Comparison of ENCODE assay signal across 1 cellular context in the genomic region with DNA sequence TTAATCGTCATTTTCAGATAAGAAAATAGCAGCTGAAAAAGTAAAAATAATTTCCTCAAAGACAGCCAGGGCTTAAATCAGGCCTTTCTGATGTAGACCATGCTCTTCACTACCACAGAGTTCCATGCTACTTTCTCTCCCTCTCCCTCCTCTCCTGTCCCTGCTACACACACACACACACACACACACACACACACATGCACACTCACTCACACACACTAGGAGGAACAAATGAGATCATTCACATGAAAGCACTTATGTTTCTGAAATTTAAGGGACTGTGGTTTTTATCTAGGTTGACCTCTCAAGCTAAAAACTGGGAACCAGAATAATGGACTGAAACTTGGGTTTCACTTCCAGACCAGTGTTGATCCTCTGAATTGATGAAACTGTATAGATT.
TF ChIP-seq lines count a peak whose summit lies in the region.

No MANE protein-coding gene starts in this region.

TF ChIP-seq in GM23338, 12 proteins besides CTCF, POLR2A, EP300 and RAD21:
- TF ChIP-seq, protein P1, sequence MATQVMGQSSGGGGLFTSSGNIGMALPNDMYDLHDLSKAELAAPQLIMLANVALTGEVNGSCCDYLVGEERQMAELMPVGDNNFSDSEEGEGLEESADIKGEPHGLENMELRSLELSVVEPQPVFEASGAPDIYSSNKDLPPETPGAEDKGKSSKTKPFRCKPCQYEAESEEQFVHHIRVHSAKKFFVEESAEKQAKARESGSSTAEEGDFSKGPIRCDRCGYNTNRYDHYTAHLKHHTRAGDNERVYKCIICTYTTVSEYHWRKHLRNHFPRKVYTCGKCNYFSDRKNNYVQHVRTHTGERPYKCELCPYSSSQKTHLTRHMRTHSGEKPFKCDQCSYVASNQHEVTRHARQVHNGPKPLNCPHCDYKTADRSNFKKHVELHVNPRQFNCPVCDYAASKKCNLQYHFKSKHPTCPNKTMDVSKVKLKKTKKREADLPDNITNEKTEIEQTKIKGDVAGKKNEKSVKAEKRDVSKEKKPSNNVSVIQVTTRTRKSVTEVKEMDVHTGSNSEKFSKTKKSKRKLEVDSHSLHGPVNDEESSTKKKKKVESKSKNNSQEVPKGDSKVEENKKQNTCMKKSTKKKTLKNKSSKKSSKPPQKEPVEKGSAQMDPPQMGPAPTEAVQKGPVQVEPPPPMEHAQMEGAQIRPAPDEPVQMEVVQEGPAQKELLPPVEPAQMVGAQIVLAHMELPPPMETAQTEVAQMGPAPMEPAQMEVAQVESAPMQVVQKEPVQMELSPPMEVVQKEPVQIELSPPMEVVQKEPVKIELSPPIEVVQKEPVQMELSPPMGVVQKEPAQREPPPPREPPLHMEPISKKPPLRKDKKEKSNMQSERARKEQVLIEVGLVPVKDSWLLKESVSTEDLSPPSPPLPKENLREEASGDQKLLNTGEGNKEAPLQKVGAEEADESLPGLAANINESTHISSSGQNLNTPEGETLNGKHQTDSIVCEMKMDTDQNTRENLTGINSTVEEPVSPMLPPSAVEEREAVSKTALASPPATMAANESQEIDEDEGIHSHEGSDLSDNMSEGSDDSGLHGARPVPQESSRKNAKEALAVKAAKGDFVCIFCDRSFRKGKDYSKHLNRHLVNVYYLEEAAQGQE (IDR thresholded peaks at IDR 0.05; ENCODE audit: unreplicated experiment) = no peak
- TF ChIP-seq ZNF331 (CRISPR knock-in tag; IDR thresholded peaks at IDR 0.05; ENCODE audit: low read depth) = no peak
- no peak for TF ChIP-seq JUNB (IDR thresholded peaks at IDR 0.05; ENCODE audit: unreplicated experiment)
- TF ChIP-seq, protein P2, sequence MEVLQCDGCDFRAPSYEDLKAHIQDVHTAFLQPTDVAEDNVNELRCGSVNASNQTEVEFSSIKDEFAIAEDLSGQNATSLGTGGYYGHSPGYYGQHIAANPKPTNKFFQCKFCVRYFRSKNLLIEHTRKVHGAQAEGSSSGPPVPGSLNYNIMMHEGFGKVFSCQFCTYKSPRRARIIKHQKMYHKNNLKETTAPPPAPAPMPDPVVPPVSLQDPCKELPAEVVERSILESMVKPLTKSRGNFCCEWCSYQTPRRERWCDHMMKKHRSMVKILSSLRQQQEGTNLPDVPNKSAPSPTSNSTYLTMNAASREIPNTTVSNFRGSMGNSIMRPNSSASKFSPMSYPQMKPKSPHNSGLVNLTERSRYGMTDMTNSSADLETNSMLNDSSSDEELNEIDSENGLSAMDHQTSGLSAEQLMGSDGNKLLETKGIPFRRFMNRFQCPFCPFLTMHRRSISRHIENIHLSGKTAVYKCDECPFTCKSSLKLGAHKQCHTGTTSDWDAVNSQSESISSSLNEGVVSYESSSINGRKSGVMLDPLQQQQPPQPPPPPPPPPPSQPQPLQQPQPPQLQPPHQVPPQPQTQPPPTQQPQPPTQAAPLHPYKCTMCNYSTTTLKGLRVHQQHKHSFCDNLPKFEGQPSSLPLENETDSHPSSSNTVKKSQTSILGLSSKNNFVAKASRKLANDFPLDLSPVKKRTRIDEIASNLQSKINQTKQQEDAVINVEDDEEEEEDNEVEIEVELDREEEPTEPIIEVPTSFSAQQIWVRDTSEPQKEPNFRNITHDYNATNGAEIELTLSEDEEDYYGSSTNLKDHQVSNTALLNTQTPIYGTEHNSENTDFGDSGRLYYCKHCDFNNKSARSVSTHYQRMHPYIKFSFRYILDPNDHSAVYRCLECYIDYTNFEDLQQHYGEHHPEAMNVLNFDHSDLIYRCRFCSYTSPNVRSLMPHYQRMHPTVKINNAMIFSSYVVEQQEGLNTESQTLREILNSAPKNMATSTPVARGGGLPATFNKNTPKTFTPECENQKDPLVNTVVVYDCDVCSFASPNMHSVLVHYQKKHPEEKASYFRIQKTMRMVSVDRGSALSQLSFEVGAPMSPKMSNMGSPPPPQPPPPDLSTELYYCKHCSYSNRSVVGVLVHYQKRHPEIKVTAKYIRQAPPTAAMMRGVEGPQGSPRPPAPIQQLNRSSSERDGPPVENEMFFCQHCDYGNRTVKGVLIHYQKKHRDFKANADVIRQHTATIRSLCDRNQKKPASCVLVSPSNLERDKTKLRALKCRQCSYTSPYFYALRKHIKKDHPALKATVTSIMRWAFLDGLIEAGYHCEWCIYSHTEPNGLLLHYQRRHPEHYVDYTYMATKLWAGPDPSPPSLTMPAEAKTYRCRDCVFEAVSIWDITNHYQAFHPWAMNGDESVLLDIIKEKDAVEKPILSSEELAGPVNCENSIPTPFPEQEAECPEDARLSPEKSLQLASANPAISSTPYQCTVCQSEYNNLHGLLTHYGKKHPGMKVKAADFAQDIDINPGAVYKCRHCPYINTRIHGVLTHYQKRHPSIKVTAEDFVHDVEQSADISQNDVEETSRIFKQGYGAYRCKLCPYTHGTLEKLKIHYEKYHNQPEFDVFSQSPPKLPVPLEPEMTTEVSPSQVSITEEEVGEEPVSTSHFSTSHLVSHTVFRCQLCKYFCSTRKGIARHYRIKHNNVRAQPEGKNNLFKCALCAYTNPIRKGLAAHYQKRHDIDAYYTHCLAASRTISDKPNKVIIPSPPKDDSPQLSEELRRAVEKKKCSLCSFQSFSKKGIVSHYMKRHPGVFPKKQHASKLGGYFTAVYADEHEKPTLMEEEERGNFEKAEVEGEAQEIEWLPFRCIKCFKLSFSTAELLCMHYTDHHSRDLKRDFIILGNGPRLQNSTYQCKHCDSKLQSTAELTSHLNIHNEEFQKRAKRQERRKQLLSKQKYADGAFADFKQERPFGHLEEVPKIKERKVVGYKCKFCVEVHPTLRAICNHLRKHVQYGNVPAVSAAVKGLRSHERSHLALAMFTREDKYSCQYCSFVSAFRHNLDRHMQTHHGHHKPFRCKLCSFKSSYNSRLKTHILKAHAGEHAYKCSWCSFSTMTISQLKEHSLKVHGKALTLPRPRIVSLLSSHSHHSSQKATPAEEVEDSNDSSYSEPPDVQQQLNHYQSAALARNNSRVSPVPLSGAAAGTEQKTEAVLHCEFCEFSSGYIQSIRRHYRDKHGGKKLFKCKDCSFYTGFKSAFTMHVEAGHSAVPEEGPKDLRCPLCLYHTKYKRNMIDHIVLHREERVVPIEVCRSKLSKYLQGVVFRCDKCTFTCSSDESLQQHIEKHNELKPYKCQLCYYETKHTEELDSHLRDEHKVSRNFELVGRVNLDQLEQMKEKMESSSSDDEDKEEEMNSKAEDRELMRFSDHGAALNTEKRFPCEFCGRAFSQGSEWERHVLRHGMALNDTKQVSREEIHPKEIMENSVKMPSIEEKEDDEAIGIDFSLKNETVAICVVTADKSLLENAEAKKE (CRISPR knock-in tag; IDR thresholded peaks at IDR 0.05) = no peak
- no peak for TF ChIP-seq EZH2 (IDR thresholded peaks at IDR 0.05; ENCODE audit: low read depth, unreplicated experiment)
- no peak for TF ChIP-seq NANOG (IDR thresholded peaks at IDR 0.05; ENCODE audit: borderline replicate concordance)
- TF ChIP-seq POLR2AphosphoS5 (IDR thresholded peaks at IDR 0.05; ENCODE audit: low read depth) = no peak
- TF ChIP-seq EZH2phosphoT487 (IDR thresholded peaks at IDR 0.05; ENCODE audit: unreplicated experiment) = no peak
- no peak for TF ChIP-seq STAT1 (IDR thresholded peaks at IDR 0.05; ENCODE audit: unreplicated experiment)
- TF ChIP-seq, protein P3, sequence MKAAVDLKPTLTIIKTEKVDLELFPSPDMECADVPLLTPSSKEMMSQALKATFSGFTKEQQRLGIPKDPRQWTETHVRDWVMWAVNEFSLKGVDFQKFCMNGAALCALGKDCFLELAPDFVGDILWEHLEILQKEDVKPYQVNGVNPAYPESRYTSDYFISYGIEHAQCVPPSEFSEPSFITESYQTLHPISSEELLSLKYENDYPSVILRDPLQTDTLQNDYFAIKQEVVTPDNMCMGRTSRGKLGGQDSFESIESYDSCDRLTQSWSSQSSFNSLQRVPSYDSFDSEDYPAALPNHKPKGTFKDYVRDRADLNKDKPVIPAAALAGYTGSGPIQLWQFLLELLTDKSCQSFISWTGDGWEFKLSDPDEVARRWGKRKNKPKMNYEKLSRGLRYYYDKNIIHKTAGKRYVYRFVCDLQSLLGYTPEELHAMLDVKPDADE (IDR thresholded peaks at IDR 0.05) = no peak
- no peak for TF ChIP-seq CREB1 (CRISPR knock-in tag; IDR thresholded peaks at IDR 0.05; ENCODE audit: low read depth)
- TF ChIP-seq ZNF114 (CRISPR knock-in tag; IDR thresholded peaks at IDR 0.05) = no peak
